In the genomic region with DNA sequence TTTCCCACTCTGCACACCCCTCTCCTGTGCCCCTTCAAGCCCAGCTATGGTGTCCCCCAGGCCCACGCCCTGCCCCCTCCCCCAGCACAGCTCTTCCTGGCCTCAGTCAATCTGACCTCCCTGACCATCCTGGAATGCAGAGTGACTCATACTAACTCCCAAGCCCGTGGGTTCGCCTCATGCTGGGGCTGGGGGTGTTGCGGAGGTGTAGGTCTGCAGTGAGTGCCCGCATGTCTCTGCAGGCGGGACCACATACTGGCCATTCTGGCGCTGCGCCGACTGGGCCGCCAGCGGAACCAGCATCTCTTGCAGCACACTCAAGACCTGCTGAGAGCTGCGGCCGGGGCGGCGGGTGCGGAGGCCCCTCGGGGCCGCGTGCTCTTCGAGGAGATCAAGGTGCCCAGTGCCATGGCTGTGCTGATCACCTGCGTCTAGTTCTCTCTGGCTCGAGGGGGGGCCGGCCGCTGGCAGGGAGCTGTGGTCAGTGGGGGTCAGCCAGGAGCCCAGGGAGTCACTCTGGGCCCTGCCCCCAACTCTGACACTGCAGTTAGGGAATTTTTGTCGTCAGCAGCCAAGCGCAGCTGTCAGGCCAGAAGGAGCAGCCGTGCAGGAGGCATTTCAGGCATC, we compare ENCODE assay signal across 6 cellular contexts. TPM values are rescaled to one million over a fixed set of nuclear protein-coding genes. Genes with fewer than 3 reads are reported as not detected.
DNase-seq lines count a peak whose midpoint lies in the region; ATAC-seq and TF ChIP-seq lines count a peak whose summit lies in the region.

No MANE protein-coding gene starts in this region.

- H3K4me3 ChIP-seq in fibroblast of the aortic adventitia (ENCODE audit: low read depth, low read length) (no peak overlapping the region), smooth muscle cell (peak overlapping the region; percentile 24), MM.1S (ENCODE audit: low read length) (no peak overlapping the region)

- TF ChIP-seq CTCF in fibroblast of the aortic adventitia (IDR thresholded peaks at IDR 0.05; ENCODE audit: insufficient read depth, low read length) (no peak), smooth muscle cell (IDR thresholded peaks at IDR 0.05; ENCODE audit: borderline replicate concordance, insufficient read depth, poor library complexity, severe bottlenecking) (no peak), MM.1S (IDR thresholded peaks at IDR 0.05; ENCODE audit: low read length) (no peak)

- no peaks in the 10 kb centered on the region for H4K20me1 ChIP-seq in smooth muscle cell (ENCODE audit: low read depth)
- H4K20me1 ChIP-seq in MM.1S (ENCODE audit: insufficient read depth, low read length): no peaks in the 10 kb centered on the region

- H3K4me1 ChIP-seq in smooth muscle cell (ENCODE audit: low read depth) (peaks cover 23% of the 10 kb centered on the region), MM.1S (ENCODE audit: low read length) (peaks cover 6% of the 10 kb centered on the region)

- DNase-seq in NCI-H1694 (lab: John Stamatoyannopoulos, UW) (peak; percentile 58), fibroblast of the aortic adventitia (ENCODE audit: low read depth) (peak; percentile 73), smooth muscle cell (lab: John Stamatoyannopoulos, UW; ENCODE audit: unreplicated experiment) (no peak), SKM-1 (lab: John Stamatoyannopoulos, UW; ENCODE audit: unreplicated experiment) (no peak), MM.1S (no peak)

- H3K79me2 ChIP-seq in smooth muscle cell (ENCODE audit: low read depth): no peaks in the 10 kb centered on the region
- H3K79me2 ChIP-seq in MM.1S (ENCODE audit: low read length): no peaks in the 10 kb centered on the region

- H3K27ac ChIP-seq in smooth muscle cell (ENCODE audit: low read depth) (peak overlapping the region; percentile 80), MM.1S (ENCODE audit: low read length) (no peak overlapping the region)

- H2AFZ ChIP-seq in smooth muscle cell (ENCODE audit: low read depth) (no peak overlapping the region), MM.1S (ENCODE audit: low read length) (no peak overlapping the region)

- no peaks in the 10 kb centered on the region for H3K9me3 ChIP-seq in smooth muscle cell (replicated peaks; ENCODE audit: low read depth)
- H3K9me3 ChIP-seq in MM.1S (replicated peaks; ENCODE audit: insufficient read depth, low read length): no peaks in the 10 kb centered on the region

- no peaks in the 10 kb centered on the region for H3K36me3 ChIP-seq in smooth muscle cell (ENCODE audit: low read depth)
- no peaks in the 10 kb centered on the region for H3K36me3 ChIP-seq in MM.1S (replicated peaks; ENCODE audit: insufficient read depth, low read length)

- H3K27me3 ChIP-seq in smooth muscle cell (ENCODE audit: low read depth): no peaks in the 10 kb centered on the region
- H3K27me3 ChIP-seq in MM.1S (replicated peaks; ENCODE audit: insufficient read depth, low read length): no peaks in the 10 kb centered on the region

- 5% methylated on average over 27 of the region's 27 CpGs for WGBS in smooth muscle cell (ENCODE audit: low lambda C conversion rate)

- H3K4me2 ChIP-seq in smooth muscle cell: peak overlapping the region; percentile 81
- H3K4me2 ChIP-seq in MM.1S (ENCODE audit: low read depth, low read length): no peak overlapping the region

- H3F3A ChIP-seq in smooth muscle cell (ENCODE audit: low read depth) (peaks cover 4% of the 10 kb centered on the region), MM.1S (ENCODE audit: insufficient read depth, low read length) (no peaks in the 10 kb centered on the region)

- no peaks in the 10 kb centered on the region for H3K9me2 ChIP-seq in MM.1S (replicated peaks; ENCODE audit: insufficient read depth, low read length)

- ATAC-seq in GM19397 (IDR thresholded peaks at IDR 0.05; ENCODE audit: unreplicated experiment): no peak

- H3K9ac ChIP-seq in smooth muscle cell (ENCODE audit: low read depth) (peak overlapping the region; percentile 67), MM.1S (ENCODE audit: low read length) (no peak overlapping the region)

RNA-seq across cellular contexts. Expression of gene TNFAIP2, which starts 13.4 kb away (rescaled TPM):
- 44.5 and 120 TPM in 2 replicates for total RNA-seq in fibroblast of the aortic adventitia (ENCODE audit: low replicate concordance)
- total RNA-seq in smooth muscle cell: 35.7 and 46.5 TPM in 2 replicates
- polyA plus RNA-seq in smooth muscle cell: 57.7 and 76.5 TPM in 2 replicates

RNA-seq across cellular contexts. Expression of gene EXOC3L4, which starts 15.4 kb away (rescaled TPM):
- total RNA-seq in fibroblast of the aortic adventitia (ENCODE audit: low replicate concordance) (0.41 TPM in 1 of 2 replicates, not detected in the other), smooth muscle cell (not detected in 2 replicates)
- polyA plus RNA-seq in smooth muscle cell: not detected in 2 replicates

RNA-seq across cellular contexts. Expression of gene LBHD2, which starts 25.9 kb away (rescaled TPM):
- total RNA-seq in fibroblast of the aortic adventitia (ENCODE audit: low replicate concordance) (not detected in 2 replicates), smooth muscle cell (not detected in 2 replicates)
- polyA plus RNA-seq in smooth muscle cell: not detected in 2 replicates

RNA-seq across cellular contexts. Expression of gene CDC42BPB, which starts 52.6 kb away (rescaled TPM):
- total RNA-seq in fibroblast of the aortic adventitia (ENCODE audit: low replicate concordance): 60.2 and 78.4 TPM in 2 replicates
- 56.6 and 71.2 TPM in 2 replicates for total RNA-seq in smooth muscle cell
- 11.3 and 14.4 TPM in 2 replicates for polyA plus RNA-seq in smooth muscle cell

Comparison
In these comparisons a context has a peak if more than half of its experiments do, and no peak if none do; other contexts are left out.
1. DNase-seq: peak in NCI-H1694 (single experiment) and fibroblast of the aortic adventitia (single experiment); none in smooth muscle cell (single experiment), SKM-1 (single experiment) and MM.1S (single experiment).